1 cellular context compared by ENCODE assay signal in genomic region chr22:45469573-45470383, GRCh38.
TF ChIP-seq lines count a peak whose summit lies in the region.

No MANE protein-coding gene starts in this region.

TF ChIP-seq in HCT116, 20 proteins besides CTCF, POLR2A, EP300 and RAD21 (continued from another document):
- TF ChIP-seq ATF3 (IDR thresholded peaks at IDR 0.05) (no peak), ZFX (IDR thresholded peaks at IDR 0.05) (no peak), YY1 (IDR thresholded peaks at IDR 0.05; ENCODE audit: extremely low read depth, insufficient replicate concordance, low read depth, low read length) (no peak), POLR2AphosphoS5 (IDR thresholded peaks at IDR 0.05; ENCODE audit: low read depth, low read length) (no peak), ZNF274 (IDR thresholded peaks at IDR 0.05; ENCODE audit: low read depth, low read length) (no peak), ZBTB33 (IDR thresholded peaks at IDR 0.05; ENCODE audit: extremely low read depth, insufficient replicate concordance, low read length) (no peak), EZH2 (IDR thresholded peaks at IDR 0.05) (no peak), ELF1 (IDR thresholded peaks at IDR 0.05; ENCODE audit: borderline replicate concordance, low read depth) (no peak), CEBPB (IDR thresholded peaks at IDR 0.05; ENCODE audit: low read depth) (no peak), SP1 (IDR thresholded peaks at IDR 0.05; ENCODE audit: low read depth) (no peak), EGR1 (IDR thresholded peaks at IDR 0.05; ENCODE audit: low read depth) (no peak)
